In genomic region chr12:104704224-104704623, GRCh38 we compare ENCODE assay signal across 21 cellular contexts.
A peak's percentile ranks its signal among the peaks of the same experiment; 100 is the strongest.
DNase-seq lines count a peak whose midpoint lies in the region; ATAC-seq and TF ChIP-seq lines count a peak whose summit lies in the region.
"Had no signal": no experiment of that assay in that cellular context is flagged by ENCODE, and none has a peak within 500 bp of the region (broad histone marks: within the 10 kb centered on the region; RNA-seq: fewer than 3 reads in every experiment).

No MANE protein-coding gene starts in this region.

- peaks cover 0 to 16% (median 2%) of the 10 kb centered on the region in 6 donors for H3K36me3 ChIP-seq in spleen

- 80 to 95% (median 93%) methylated on average over 4 to 6 of the region's 6 CpGs for WGBS in spleen, 5 donors

- H3K4me3 ChIP-seq in spleen, result no peak overlapping the region
- H3K4me3 ChIP-seq: A549 had no signal

- H3K27ac Mint-ChIP-seq in T-helper 17 cell, result peak overlapping the region; percentile 88

- ATAC-seq in T-helper 17 cell, result no peak
- no peak for ATAC-seq in HG02938 (IDR thresholded peaks at IDR 0.05; ENCODE audit: unreplicated experiment)
- ATAC-seq in GM21717 (IDR thresholded peaks at IDR 0.05; ENCODE audit: unreplicated experiment), result no peak

- H3K36me3 Mint-ChIP-seq in T-helper 17 cell (ENCODE audit: low read depth), result no peaks in the 10 kb centered on the region

- peak overlapping the region in 5 of 8 donors; percentile 13 to 47 (median 33) for H3K27ac ChIP-seq in spleen
- H3K27ac ChIP-seq: A549, HL-60 had no signal

- intact Hi-C loops in spleen (cut with DNase I; ENCODE audit: low total_unique reads), result no loop called here

- H3K4me3 Mint-ChIP-seq in T-helper 17 cell, result no peak overlapping the region
- H3K4me3 Mint-ChIP-seq: CD4-positive, alpha-beta T cell had no signal

- no peaks in the 10 kb centered on the region for H3K9me3 ChIP-seq in T-helper 17 cell (ENCODE audit: control insufficient read depth, low read length, poor library complexity, severe bottlenecking)
- no peaks in the 10 kb centered on the region for H3K9me3 ChIP-seq in spleen
- H3K9me3 ChIP-seq: A549 had no signal

- TF ChIP-seq POLR2A in spleen (IDR thresholded peaks at IDR 0.05), result no peak

- peaks cover 0 to 47% (median 22%) of the 10 kb centered on the region in 6 donors for H3K4me1 ChIP-seq in spleen

- peak; percentile 57 for DNase-seq in ELF-1 (ENCODE audit: low read depth, low spot score)
- DNase-seq in T-helper 17 cell, result no peak
- peak; percentile 67 for DNase-seq in islet precursor cell
- peak; percentile 63 for DNase-seq in spleen
- DNase-seq in hepatic stellate cell (ENCODE audit: low spot score), result no peak
- DNase-seq: CD4-positive, alpha-beta T cell; DMS153; EL; IMR-90; NCI-H1417; NCI-H187; NCI-H2107; NCI-H2227 treated with DMSO at 0.1 percent for 48 hours; NCI-H510A treated with DMSO at 0.1 percent for 48 hours; NCI-H774; OCI-M1; SHP77 had no signal

- H3K4me1 Mint-ChIP-seq in T-helper 17 cell, result peaks cover 42% of the 10 kb centered on the region

- no peaks in the 10 kb centered on the region for H3K27me3 Mint-ChIP-seq in T-helper 17 cell
- H3K27me3 Mint-ChIP-seq: CD4-positive, alpha-beta T cell had no signal

- no peak for TF ChIP-seq CTCF in spleen (IDR thresholded peaks at IDR 0.05 in 8 of 11, conservative IDR thresholded peaks at IDR 0.05 in 3 of 11)

- no peaks in the 10 kb centered on the region for H3K27me3 ChIP-seq in spleen (replicated peaks in 1 of 7)

Comparison
In these comparisons a context has a peak if more than half of its experiments do, and no peak if none do; other contexts are left out.
1. DNase-seq: peak in ELF-1 (single experiment), islet precursor cell (single experiment) and spleen (single experiment); none in T-helper 17 cell (0 of 3) and hepatic stellate cell (single experiment).